In genomic region chr3:54069961-54070360, GRCh38 we compare ENCODE assay signal across 1 cellular context.
TF ChIP-seq lines count a peak whose summit lies in the region.

No MANE protein-coding gene starts in this region.

TF ChIP-seq in GM12878, 131 proteins besides CTCF, POLR2A, EP300 and RAD21 (continued from another document):
- TF ChIP-seq SPI1 (IDR thresholded peaks at IDR 0.05; ENCODE audit: borderline replicate concordance, insufficient read depth, low read depth, low read length): peak; percentile 60
